Comparison of ENCODE assay signal across 3 cellular contexts in the genomic region with DNA sequence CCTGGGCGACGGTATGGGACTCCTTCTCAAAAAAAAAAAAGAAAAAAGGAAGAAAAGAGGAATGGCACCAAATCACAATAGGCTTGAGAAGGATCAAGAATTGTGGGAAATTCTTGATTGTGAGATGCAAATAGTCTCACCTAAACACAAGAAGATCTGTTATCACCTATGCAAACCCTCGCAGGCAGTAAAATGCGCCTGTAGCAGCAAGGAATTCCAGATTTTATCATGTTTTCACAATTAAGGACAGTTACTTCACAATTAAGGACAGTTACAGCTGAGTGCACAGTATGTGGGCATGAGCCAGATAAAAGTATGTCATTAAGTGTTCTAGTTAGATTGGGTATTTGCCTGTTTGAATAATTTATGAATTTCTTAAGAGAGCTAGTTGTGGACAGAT.
"Had no signal": no experiment of that assay in that cellular context is flagged by ENCODE, and none has a peak within 500 bp of the region (broad histone marks: within the 10 kb centered on the region; RNA-seq: fewer than 3 reads in every experiment).

No MANE protein-coding gene starts in this region.

- ATAC-seq: GM12878 had no signal

- DNase-seq: GDM1, GF-D8 had no signal

- H3K4me3 ChIP-seq: GM12878 had no signal
